36 cellular contexts compared by ENCODE assay signal in the genomic region with DNA sequence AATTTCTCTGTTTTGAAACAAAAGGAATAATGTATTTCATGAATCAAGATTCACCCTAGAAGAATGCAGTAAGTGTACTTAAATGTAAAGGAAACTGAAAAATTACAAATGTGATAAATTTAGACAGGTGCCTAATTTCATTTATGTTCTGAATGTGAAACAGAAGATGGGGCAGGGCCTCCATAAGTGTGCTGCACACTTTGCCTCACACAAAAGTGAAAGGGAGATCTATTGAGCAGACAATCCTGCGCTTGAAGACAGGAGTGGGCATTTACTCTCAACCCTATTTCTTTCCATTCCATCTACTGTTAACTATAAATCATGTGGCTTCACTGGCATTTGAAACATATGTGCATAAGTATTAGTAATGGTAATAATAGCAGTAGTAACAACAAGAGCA. TPM values are rescaled to one million over a fixed set of nuclear protein-coding genes. Genes with fewer than 3 reads are reported as not detected.
A peak's percentile ranks its signal among the peaks of the same experiment; 100 is the strongest.
DNase-seq lines count a peak whose midpoint lies in the region; ATAC-seq and TF ChIP-seq lines count a peak whose summit lies in the region.
"Had no signal": no experiment of that assay in that cellular context is flagged by ENCODE, and none has a peak within 500 bp of the region (broad histone marks: within the 10 kb centered on the region; RNA-seq: fewer than 3 reads in every experiment).

No MANE protein-coding gene starts in this region.

- no peak overlapping the region for H3K9ac ChIP-seq in PC-3 (ENCODE audit: low read length)
- H3K9ac ChIP-seq: neural progenitor cell had no signal

- CTCF ChIA-PET in PC-3 (lab: Charles Lee) = interaction anchor here (0.6 kb wide), 1 partner anchor 43 kb away, joined by 3 read pairs; no protein-coding TSS in a partner anchor

- H3K36me3 ChIP-seq in PC-3 (ENCODE audit: low read depth, low read length) (no peaks in the 10 kb centered on the region), heart right ventricle (no peaks in the 10 kb centered on the region)
- H3K36me3 ChIP-seq: neural progenitor cell had no signal

- H2AFZ ChIP-seq in PC-3 (ENCODE audit: low read length) = no peak overlapping the region
- H2AFZ ChIP-seq: neural progenitor cell had no signal

- H3K9me3 ChIP-seq in PC-3 (ENCODE audit: low read length) (no peaks in the 10 kb centered on the region), heart right ventricle (no peaks in the 10 kb centered on the region)
- H3K9me3 ChIP-seq: Caco-2, testis had no signal

- H3K4me3 ChIP-seq in GM12865 (ENCODE audit: low read depth, low read length) = no peak overlapping the region
- H3K4me3 ChIP-seq in PC-3 (ENCODE audit: low read length) = no peak overlapping the region
- no peak overlapping the region for H3K4me3 ChIP-seq in heart right ventricle
- H3K4me3 ChIP-seq: neural progenitor cell, testis had no signal

- no peaks in the 10 kb centered on the region for H3K27me3 ChIP-seq in PC-3 (ENCODE audit: low read length)
- no peaks in the 10 kb centered on the region for H3K27me3 ChIP-seq in heart right ventricle
- H3K27me3 ChIP-seq: neural progenitor cell, testis had no signal

- H3K79me2 ChIP-seq in PC-3 (ENCODE audit: low read length) = no peaks in the 10 kb centered on the region

- TF ChIP-seq CTCF in GM12865 (IDR thresholded peaks at IDR 0.05; ENCODE audit: insufficient read depth, low read depth, low read length, missing control alignments) (no peak), PC-3 (conservative IDR thresholded peaks at IDR 0.05; ENCODE audit: low read depth, low read length) (no peak), heart right ventricle (IDR thresholded peaks at IDR 0.05) (no peak)

- peak overlapping the region; percentile 75 for H3K4me2 ChIP-seq in PC-3 (ENCODE audit: low read length)
- H3K4me2 ChIP-seq: neural progenitor cell had no signal

- H3F3A ChIP-seq in PC-3 (ENCODE audit: low read length, unreplicated experiment) = no peaks in the 10 kb centered on the region

- no TSS peak for BruUV-seq in PC-3 (replicated peaks; lab: Mats Ljungman, UMichigan)

- no peaks in the 10 kb centered on the region for H3K9me2 ChIP-seq in PC-3 (replicated peaks; ENCODE audit: low read length)

- H4K20me1 ChIP-seq in PC-3 (ENCODE audit: low read length) = no peaks in the 10 kb centered on the region

- intact Hi-C loops in PC-3 (cut with micrococcal nuclease) = loop anchor here (5.0 kb wide), 1 partner anchor 35 kb away; a partner anchor contains a TSS
- intact Hi-C loops in heart right ventricle (cut with DNase I) = no loop called here

- peaks cover 13% of the 10 kb centered on the region for H3K4me1 ChIP-seq in PC-3 (ENCODE audit: insufficient read depth, low read length)
- H3K4me1 ChIP-seq in heart right ventricle = peaks cover 0 to 5% (median 0%) of the 10 kb centered on the region in 9 donors
- H3K4me1 ChIP-seq: Caco-2, neural progenitor cell, testis had no signal

- H3K27ac ChIP-seq in PC-3 (ENCODE audit: low read length) (no peak overlapping the region), heart right ventricle (no peak overlapping the region)
- H3K27ac ChIP-seq: C4-2B, neural progenitor cell, testis had no signal

- POLR2A ChIA-PET in PC-3 (lab: Charles Lee; ENCODE audit: unreplicated experiment) = no interaction called here

- 98% methylated on average over 1 of the region's 1 CpG for WGBS in heart right ventricle, 2 donors

- DNase-seq in GM12865 (ENCODE audit: low read depth) (peak; percentile 21), PC-3 (no peak), NCI-H524 treated with DMSO at 0.1 percent for 48 hours (lab: John Stamatoyannopoulos, UW) (no peak), NOMO-1 (lab: John Stamatoyannopoulos, UW; ENCODE audit: unreplicated experiment in 2 of 2) (no peak), heart right ventricle (no peak)
- DNase-seq in stimulated activated CD4-positive, alpha-beta T cell treated with anti-CD3 and anti-CD28 coated beads, Interleukin-4, amount 100 ng/mL, for 24 hours = no peak
- DNase-seq: 8988T; activated naive CD8-positive, alpha-beta T cell treated with anti-CD3 and anti-CD28 coated beads, Interleukin-2, amount 50 U/mL, for 24 hours; activated T-cell treated with anti-CD3 and anti-CD28 coated beads, Interleukin-2, amount 50 U/mL, for 72 hours; Caco-2; caudate nucleus; cortex of kidney; DMS53; effector memory CD8-positive, alpha-beta T cell; head of caudate nucleus; KBM-7; NCI-H1092 treated with DMSO at 0.1 percent for 48 hours; NCI-H187; NCI-H2171 treated with DMSO at 0.1 percent for 48 hours; NCI-H510A treated with DMSO at 0.1 percent for 48 hours; small intestine; stimulated activated CD4-positive, alpha-beta T cell treated with anti-CD3 and anti-CD28 coated beads, Interleukin-1b, Interleukin-23, amount 100 ng/mL, for 48 hours; stimulated activated CD8-positive, alpha-beta memory T cell treated with anti-CD3 and anti-CD28 coated beads, Interleukin-4, amount 100 ng/mL, for 48 hours; T-helper 17 cell; testis had no signal

- ATAC-seq in GM21447 (IDR thresholded peaks at IDR 0.05; ENCODE audit: unreplicated experiment) (peak; percentile 59), HG02798 (IDR thresholded peaks at IDR 0.05; ENCODE audit: poor library complexity, unreplicated experiment) (peak; percentile 54), PC-3 (peak; percentile 16; the same call in 1 of the 2 replicates), heart right ventricle (no peak)
- ATAC-seq: activated naive CD8-positive, alpha-beta T cell treated with anti-CD3 and anti-CD28 coated beads, Interleukin-2, amount 50 U/mL, for 24 hours; activated T-cell treated with anti-CD3 and anti-CD28 coated beads, Interleukin-2, amount 50 U/mL, for 72 hours; effector memory CD8-positive, alpha-beta T cell; esophagus mucosa; T-helper 17 cell had no signal

RNA-seq across cellular contexts. Expression of a gene that starts 36.2 kb away (rescaled TPM):
- total RNA-seq in PC-3 (2014; rRNA removed) = 3.0 and 4.4 TPM in 2 replicates
- 10 to 100 TPM; 10.6 to 24.7 (median 14.6) TPM for total RNA-seq in heart right ventricle
- polyA plus RNA-seq in heart right ventricle = 10 to 100 TPM; 32.1 to 52.7 TPM
- total RNA-seq: activated T-cell treated with anti-CD3 and anti-CD28 coated beads, Interleukin-2, amount 50 U/mL, for 72 hours; Caco-2; G401 had no signal

RNA-seq across cellular contexts. Expression of a gene that starts 46.4 kb away (rescaled TPM):
- total RNA-seq in PC-3 (2014; rRNA removed) = 7.9 and 12.1 TPM in 2 replicates
- total RNA-seq in heart right ventricle = 10 to 100 TPM in 8 of 10 donors, 1 to 10 TPM in 2; 6.9 to 13.8 (median 11.0) TPM
- polyA plus RNA-seq in heart right ventricle = 10 to 100 TPM; 14.4 to 20.2 TPM

RNA-seq across cellular contexts. Expression of a gene that starts 51.4 kb away (rescaled TPM):
- total RNA-seq in PC-3 (2014; rRNA removed) (not detected in 2 replicates), heart right ventricle (not detected)
- polyA plus RNA-seq in heart right ventricle = not detected
- total RNA-seq: activated T-cell treated with anti-CD3 and anti-CD28 coated beads, Interleukin-2, amount 50 U/mL, for 72 hours; G401; H4; kidney epithelial cell; lower leg skin; M059J; myocyte; T-helper 17 cell; testis had no signal
- polyA plus RNA-seq: small intestine had no signal

Comparison
In these comparisons a context has a peak if more than half of its experiments do, and no peak if none do; other contexts are left out.
1. ATAC-seq: peak in GM21447 (single experiment), HG02798 (single experiment) and PC-3 (single experiment); none in heart right ventricle (0 of 8).